ENCODE assay signal across 37 cellular contexts in the genomic region with DNA sequence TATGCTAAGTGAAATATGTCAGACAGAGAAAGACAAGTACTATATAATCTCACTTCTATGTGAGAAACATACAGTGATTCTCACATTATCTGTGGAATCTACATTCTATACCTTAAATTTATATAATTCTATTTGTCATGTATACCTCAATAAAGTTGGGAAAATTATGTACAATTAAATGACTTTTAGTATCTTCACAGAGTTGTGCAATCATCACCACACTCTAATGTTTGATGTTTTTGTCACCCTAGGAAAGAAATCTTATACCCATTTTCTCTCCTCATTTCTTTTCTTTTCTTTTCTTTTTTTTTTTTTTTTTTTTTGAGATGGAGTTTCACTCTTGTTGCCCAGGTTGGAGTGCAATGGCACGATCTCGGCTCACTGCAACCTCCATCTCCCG. TPM values are rescaled to one million over a fixed set of nuclear protein-coding genes. Genes with fewer than 3 reads are reported as not detected.
"Had no signal": no experiment of that assay in that cellular context is flagged by ENCODE, and none has a peak within 500 bp of the region (broad histone marks: within the 10 kb centered on the region; RNA-seq: fewer than 3 reads in every experiment).

No MANE protein-coding gene starts in this region.

- H3K36me3 ChIP-seq: MG63 had no signal

- H3K27me3 ChIP-seq: MG63 had no signal

- DNase-seq: Karpas-422, MG63, MM.1S, MV-4-11, NCI-H1048, NCI-H1092, NCI-H1092 treated with DMSO at 0.1 percent for 48 hours, NCI-H1105, NCI-H1105 treated with DMSO at 0.1 percent for 48 hours, NCI-H1417, NCI-H1417 treated with DMSO at 0.1 percent for 48 hours, NCI-H1436, NCI-H1436 treated with DMSO at 0.1 percent for 48 hours, NCI-H146, NCI-H1694, NCI-H1694 treated with DMSO at 0.1 percent for 48 hours, NCI-H187, NCI-H187 treated with DMSO at 0.1 percent for 48 hours, NCI-H1930, NCI-H2029, NCI-H2029 treated with DMSO at 0.1 percent for 48 hours, NCI-H2081, NCI-H2081 treated with DMSO at 0.1 percent for 48 hours, NCI-H2107, NCI-H2171, NCI-H2171 treated with DMSO at 0.1 percent for 48 hours, NCI-H2227 treated with DMSO at 0.1 percent for 48 hours, NCI-H226, NCI-H345, NCI-H446, NCI-H446 treated with DMSO at 0.1 percent for 48 hours, NCI-H510A, NCI-H510A treated with DMSO at 0.1 percent for 48 hours, NCI-H524, NCI-H524 treated with DMSO at 0.1 percent for 48 hours, NCI-H526 had no signal

- H3K4me3 ChIP-seq: MG63 had no signal

RNA-seq across cellular contexts. Expression of gene TINAGL1, which starts 37.0 kb away (rescaled TPM):
- total RNA-seq: LHCN-M2 had no signal
